Comparison of ENCODE assay signal across 8 cellular contexts in the genomic region with DNA sequence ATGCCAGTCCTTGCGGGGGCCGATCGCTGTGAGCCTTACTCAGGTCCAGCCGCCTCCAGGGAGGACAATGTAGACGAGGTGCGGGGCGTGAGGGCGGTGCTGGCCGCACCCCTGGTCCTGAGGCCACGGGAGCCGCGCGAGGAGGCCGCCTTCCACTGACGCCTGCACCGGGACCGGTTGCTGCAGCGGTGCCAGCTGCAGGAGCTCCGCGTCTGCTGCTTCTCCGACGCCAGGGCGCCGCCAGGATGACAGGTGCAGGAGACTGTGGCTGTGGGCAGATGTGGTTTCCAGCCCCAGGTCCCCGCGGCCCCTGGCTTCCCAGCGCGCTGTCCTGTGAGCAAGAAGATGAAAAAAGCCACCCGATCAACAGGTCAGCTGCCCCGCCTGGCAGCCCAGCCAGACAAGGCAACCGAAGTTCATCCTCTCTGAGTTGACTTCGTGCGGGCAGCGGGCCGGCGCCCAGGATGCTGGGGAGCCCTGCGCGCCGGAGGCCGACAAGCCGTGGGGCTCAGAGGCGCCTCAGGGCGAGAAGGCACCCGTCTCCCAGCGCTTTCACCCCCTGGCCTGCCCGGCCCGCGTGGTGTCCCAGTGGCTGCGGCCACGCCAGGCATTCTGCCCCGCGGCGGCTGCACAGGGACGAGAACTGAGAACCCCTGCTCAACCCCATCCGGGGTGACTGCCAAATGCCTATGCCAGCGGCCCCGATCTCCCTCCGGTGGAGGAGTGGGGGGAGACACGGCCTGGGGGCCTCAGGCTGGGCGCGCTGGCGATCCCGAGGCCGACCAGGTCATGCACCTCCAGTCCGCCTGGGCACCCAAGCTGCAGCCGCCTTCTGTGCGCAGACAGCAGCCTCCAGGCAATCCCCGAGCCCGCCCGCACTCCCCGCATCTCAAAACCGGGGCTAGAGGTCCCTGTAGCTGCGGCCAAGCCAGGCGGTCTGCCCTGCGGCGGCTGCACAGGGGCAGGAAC. TPM values are rescaled to one million over a fixed set of nuclear protein-coding genes. Genes with fewer than 3 reads are reported as not detected.
DNase-seq lines count a peak whose midpoint lies in the region; ATAC-seq and TF ChIP-seq lines count a peak whose summit lies in the region.

No MANE protein-coding gene starts in this region.

- TF ChIP-seq CTCF in WERI-Rb-1 (IDR thresholded peaks at IDR 0.05; ENCODE audit: low read depth, low read length), result no peak
- TF ChIP-seq CTCF in esophagus squamous epithelium (IDR thresholded peaks at IDR 0.05), result no peak

- ATAC-seq in GM18861 (IDR thresholded peaks at IDR 0.05; ENCODE audit: unreplicated experiment) (no peak), GM21528 (IDR thresholded peaks at IDR 0.05; ENCODE audit: low FRiP score, unreplicated experiment) (no peak)

- no peaks in the 10 kb centered on the region for H3K9me3 ChIP-seq in WERI-Rb-1 (ENCODE audit: severe bottlenecking)
- H3K9me3 ChIP-seq in esophagus squamous epithelium, result no peaks in the 10 kb centered on the region

- H3K4me3 ChIP-seq in WERI-Rb-1 (ENCODE audit: low read depth, low read length), result no peak overlapping the region
- peak overlapping the region in 3 of 4 donors; percentile 25 to 62 (median 40) for H3K4me3 ChIP-seq in esophagus squamous epithelium

- H3K27ac ChIP-seq in WERI-Rb-1 (no peak overlapping the region), esophagus squamous epithelium (no peak overlapping the region)

- TF ChIP-seq POLR2A in esophagus squamous epithelium (IDR thresholded peaks at IDR 0.05), result no peak

- H3K27me3 ChIP-seq in WERI-Rb-1 (ENCODE audit: insufficient read depth, low read depth, severe bottlenecking), result peaks cover 46% of the 10 kb centered on the region
- H3K27me3 ChIP-seq in esophagus squamous epithelium, result peaks cover 19 to 100% (median 50%) of the 10 kb centered on the region in 4 donors

- 0% methylated on average over 1 of the region's 76 CpGs; no CpG with 5 or more reads in 1 of the 2 donors for WGBS in esophagus squamous epithelium, 2 donors

- peaks cover 22 to 30% (median 28%) of the 10 kb centered on the region in 3 donors for H3K4me1 ChIP-seq in esophagus squamous epithelium

- DNase-seq in NCI-H2107 treated with DMSO at 0.1 percent for 48 hours (lab: John Stamatoyannopoulos, UW; ENCODE audit: unreplicated experiment) (peak; percentile 15), NCI-H2107 (lab: John Stamatoyannopoulos, UW) (no peak), WERI-Rb-1 (peak; percentile 20), esophagus squamous epithelium (lab: John Stamatoyannopoulos, UW) (no peak), DMS114 treated with DMSO at 0.1 percent for 48 hours (lab: John Stamatoyannopoulos, UW; ENCODE audit: unreplicated experiment) (no peak)
- DNase-seq in stimulated activated CD8-positive, alpha-beta memory T cell treated with anti-CD3 and anti-CD28 coated beads, Interleukin-4, amount 100 ng/mL, for 48 hours, result peak; percentile 45

- no peaks in the 10 kb centered on the region for H3K36me3 ChIP-seq in WERI-Rb-1
- no peaks in the 10 kb centered on the region for H3K36me3 ChIP-seq in esophagus squamous epithelium

- intact Hi-C loops in esophagus squamous epithelium (cut with DNase I), result no loop called here

RNA-seq across cellular contexts. Expression of gene BICD2, which starts 43.4 kb away (rescaled TPM):
- total RNA-seq in esophagus squamous epithelium, result 100 to 1,000 TPM in 1 of 4 donors, 10 to 100 TPM in 3; 81.7 to 116 (median 91.1) TPM

Comparison
In these comparisons a context has a peak if more than half of its experiments do, and no peak if none do; other contexts are left out.
1. DNase-seq: peak in NCI-H2107 treated with DMSO at 0.1 percent for 48 hours (single experiment), WERI-Rb-1 (single experiment) and stimulated activated CD8-positive, alpha-beta memory T cell treated with anti-CD3 and anti-CD28 coated beads, Interleukin-4, amount 100 ng/mL, for 48 hours (single experiment); none in NCI-H2107 (single experiment), esophagus squamous epithelium (single experiment) and DMS114 treated with DMSO at 0.1 percent for 48 hours (single experiment).